29 cellular contexts compared by ENCODE assay signal in genomic region chr12:45586486-45586885, GRCh38.
"Had no signal": no experiment of that assay in that cellular context is flagged by ENCODE, and none has a peak within 500 bp of the region (broad histone marks: within the 10 kb centered on the region; RNA-seq: fewer than 3 reads in every experiment).

No MANE protein-coding gene starts in this region.

- H3K4me1 ChIP-seq: parathyroid adenoma, psoas muscle, sigmoid colon, spleen, suprapubic skin, tibial artery, upper lobe of right lung, vagina had no signal

- H3K27me3 Mint-ChIP-seq: stimulated activated memory B cell treated with anti-CD40 and anti-IgM and Interleukin-4, amounts not matched to agents 10 μg/mL and 1 μg/mL and 100 μg/mL, for 72 hours; stimulated activated naive CD8-positive, alpha-beta T cell treated with anti-CD3 and anti-CD28 coated beads, Interleukin-15, amount 100 ng/mL, for 72 hours; type B pancreatic cell had no signal

- H3K4me3 Mint-ChIP-seq: naive thymus-derived CD4-positive, alpha-beta T cell; natural killer cell; nephron; neural progenitor cell; stimulated activated memory B cell treated with anti-CD40 and anti-IgM and Interleukin-4, amounts not matched to agents 10 μg/mL and 1 μg/mL and 100 μg/mL, for 72 hours; stimulated activated naive CD8-positive, alpha-beta T cell treated with anti-CD3 and anti-CD28 coated beads, Interleukin-15, amount 100 ng/mL, for 72 hours; type B pancreatic cell had no signal

- H3K27ac Mint-ChIP-seq: naive thymus-derived CD4-positive, alpha-beta T cell; natural killer cell; nephron; neural progenitor cell; progenitor cell of endocrine pancreas; stimulated activated memory B cell treated with anti-CD40 and anti-IgM and Interleukin-4, amounts not matched to agents 10 μg/mL and 1 μg/mL and 100 μg/mL, for 72 hours; stimulated activated naive CD8-positive, alpha-beta T cell treated with anti-CD3 and anti-CD28 coated beads, Interleukin-15, amount 100 ng/mL, for 72 hours; type B pancreatic cell had no signal

- H3K4me1 Mint-ChIP-seq: naive thymus-derived CD4-positive, alpha-beta T cell; natural killer cell; neural progenitor cell; stimulated activated memory B cell treated with anti-CD40 and anti-IgM and Interleukin-4, amounts not matched to agents 10 μg/mL and 1 μg/mL and 100 μg/mL, for 72 hours; stimulated activated naive CD8-positive, alpha-beta T cell treated with anti-CD3 and anti-CD28 coated beads, Interleukin-15, amount 100 ng/mL, for 72 hours had no signal

- DNase-seq: naive thymus-derived CD4-positive, alpha-beta T cell; natural killer cell; occipital lobe; psoas muscle; spleen; stimulated activated CD4-positive, alpha-beta T cell treated with anti-CD3 and anti-CD28 coated beads, Interleukin-12 subunit alpha, Interleukin-12 subunit beta, amount 100 ng/mL, for 4 hours; stimulated activated CD4-positive, alpha-beta T cell treated with anti-CD3 and anti-CD28 coated beads, Interleukin-1b, Interleukin-23, amount 100 ng/mL, for 48 hours; stimulated activated CD4-positive, alpha-beta T cell treated with anti-CD3 and anti-CD28 coated beads, Interleukin-4, amount 100 ng/mL, for 1 hour; stimulated activated CD4-positive, alpha-beta T cell treated with anti-CD3 and anti-CD28 coated beads, Interleukin-4, amount 100 ng/mL, for 4 hours; stimulated activated CD8-positive, alpha-beta memory T cell treated with anti-CD3 and anti-CD28 coated beads, Interleukin-4, amount 100 ng/mL, for 48 hours; stimulated activated naive CD4-positive, alpha-beta T cell; stimulated activated naive CD8-positive, alpha-beta T cell treated with anti-CD3 and anti-CD28 coated beads, Interleukin-15, amount 100 ng/mL, for 72 hours; stimulated activated naive CD8-positive, alpha-beta T cell treated with anti-CD3 and anti-CD28 coated beads, Interleukin-15, Interleukin-2, amounts not matched to agents 100 U/mL and 50 U/mL, for 24 hours; substantia nigra; testis; upper lobe of right lung had no signal

- H3K27ac ChIP-seq: neural progenitor cell, ovary, parathyroid adenoma, psoas muscle, right lobe of liver, sigmoid colon, spleen, suprapubic skin, testis, tibial artery, upper lobe of right lung, vagina had no signal

- H3K36me3 Mint-ChIP-seq: natural killer cell; neural progenitor cell; stimulated activated memory B cell treated with anti-CD40 and anti-IgM and Interleukin-4, amounts not matched to agents 10 μg/mL and 1 μg/mL and 100 μg/mL, for 72 hours; type B pancreatic cell had no signal

- H3K9me3 ChIP-seq: ovary, psoas muscle, right lobe of liver, sigmoid colon, spleen, suprapubic skin, testis, tibial artery, upper lobe of right lung, vagina had no signal

- H3K9me3 Mint-ChIP-seq: natural killer cell; neural progenitor cell; stimulated activated memory B cell treated with anti-CD40 and anti-IgM and Interleukin-4, amounts not matched to agents 10 μg/mL and 1 μg/mL and 100 μg/mL, for 72 hours had no signal

- H3K27me3 ChIP-seq: neural progenitor cell, ovary, right lobe of liver, sigmoid colon, spleen, suprapubic skin, testis, tibial artery, upper lobe of right lung, vagina had no signal

- H3K36me3 ChIP-seq: neural progenitor cell, ovary, right lobe of liver, sigmoid colon, spleen, suprapubic skin, tibial artery, upper lobe of right lung, vagina had no signal

- H3K4me3 ChIP-seq: neural progenitor cell, ovary, psoas muscle, right lobe of liver, sigmoid colon, smooth muscle cell, spleen, suprapubic skin, testis, tibial artery, upper lobe of right lung, vagina had no signal

- ATAC-seq: naive thymus-derived CD4-positive, alpha-beta T cell; natural killer cell; psoas muscle; stimulated activated memory B cell treated with anti-CD40 and anti-IgM and Interleukin-4, amounts not matched to agents 10 μg/mL and 1 μg/mL and 100 μg/mL, for 72 hours; stimulated activated naive CD8-positive, alpha-beta T cell treated with anti-CD3 and anti-CD28 coated beads, Interleukin-15, amount 100 ng/mL, for 72 hours; stimulated activated naive CD8-positive, alpha-beta T cell treated with anti-CD3 and anti-CD28 coated beads, Interleukin-15, Interleukin-2, amounts not matched to agents 100 U/mL and 50 U/mL, for 24 hours; upper lobe of right lung had no signal
